13 cellular contexts compared by ENCODE assay signal in genomic region chr22:19810381-19811141, GRCh38. TPM values are rescaled to one million over a fixed set of nuclear protein-coding genes. Genes with fewer than 3 reads are reported as not detected.
DNase-seq lines count a peak whose midpoint lies in the region; ATAC-seq, FAIRE-seq and TF ChIP-seq lines count a peak whose summit lies in the region.
"Had no signal": no experiment of that assay in that cellular context is flagged by ENCODE, and none has a peak within 500 bp of the region (broad histone marks: within the 10 kb centered on the region; RNA-seq: fewer than 3 reads in every experiment).

No MANE protein-coding gene starts in this region.

- ATAC-seq in CD4-positive, alpha-beta T cell (ENCODE audit: poor library complexity), result peak; percentile 76
- ATAC-seq in GM18520 (IDR thresholded peaks at IDR 0.05; ENCODE audit: unreplicated experiment), result no peak
- ATAC-seq: pancreas had no signal

- no peaks in the 10 kb centered on the region for H3K9me3 ChIP-seq in CD4-positive, alpha-beta T cell (ENCODE audit: control insufficient read depth, low read length)
- H3K9me3 ChIP-seq: pancreas had no signal

- no peak overlapping the region for H3K4me3 Mint-ChIP-seq in CD4-positive, alpha-beta T cell
- H3K4me3 Mint-ChIP-seq in endothelial cell (ENCODE audit: unreplicated experiment), result no peak overlapping the region
- H3K4me3 Mint-ChIP-seq: IgD-negative memory B cell had no signal

- DNase-seq in CD4-positive, alpha-beta T cell, result peak in 3 of 10 experiments; percentile 7 to 32 (median 17)
- DNase-seq in HTR-8/SVneo (ENCODE audit: insufficient read length, low spot score) (peak; percentile 39), endothelial cell (ENCODE audit: low spot score) (peak; percentile 1), non-pigmented ciliary epithelial cell (ENCODE audit: low read depth) (peak; percentile 31), retina (no peak), HuH-7 (ENCODE audit: low spot score) (no peak)
- DNase-seq: effector CD8-positive, alpha-beta T cell; GDM1; NCI-H526 treated with DMSO at 0.1 percent for 48 hours had no signal

- H3K36me3 Mint-ChIP-seq in CD4-positive, alpha-beta T cell (ENCODE audit: low read depth), result peaks cover 7% of the 10 kb centered on the region
- H3K36me3 Mint-ChIP-seq in endothelial cell (ENCODE audit: low read depth, unreplicated experiment), result no peaks in the 10 kb centered on the region
- H3K36me3 Mint-ChIP-seq: IgD-negative memory B cell had no signal

- H3K9me3 Mint-ChIP-seq in CD4-positive, alpha-beta T cell, result no peaks in the 10 kb centered on the region
- H3K9me3 Mint-ChIP-seq in endothelial cell (ENCODE audit: unreplicated experiment), result no peaks in the 10 kb centered on the region
- H3K9me3 Mint-ChIP-seq: IgD-negative memory B cell had no signal

- CTCF ChIA-PET in CD4-positive, alpha-beta T cell (lab: Charles Lee), result no interaction called here

- H3K27me3 ChIP-seq in CD4-positive, alpha-beta T cell (ENCODE audit: control insufficient read depth, insufficient read depth, low read length), result no peaks in the 10 kb centered on the region
- H3K27me3 ChIP-seq: pancreas had no signal

- H3K27ac ChIP-seq in CD4-positive, alpha-beta T cell (ENCODE audit: low read depth, low read length), result no peak overlapping the region
- H3K27ac ChIP-seq: pancreas had no signal

- POLR2A ChIA-PET in CD4-positive, alpha-beta T cell (lab: Charles Lee), result no interaction called here

- no peaks in the 10 kb centered on the region for H3K27me3 Mint-ChIP-seq in CD4-positive, alpha-beta T cell
- peaks cover 7% of the 10 kb centered on the region for H3K27me3 Mint-ChIP-seq in endothelial cell (ENCODE audit: unreplicated experiment)
- H3K27me3 Mint-ChIP-seq: IgD-negative memory B cell had no signal

- intact Hi-C loops in CD4-positive, alpha-beta T cell (cut with DNase I, micrococcal nuclease), result no loop called here

- no peaks in the 10 kb centered on the region for H3K4me1 Mint-ChIP-seq in CD4-positive, alpha-beta T cell (ENCODE audit: low read depth)
- H3K4me1 Mint-ChIP-seq in endothelial cell (ENCODE audit: unreplicated experiment), result peaks cover 3% of the 10 kb centered on the region
- H3K4me1 Mint-ChIP-seq: IgD-negative memory B cell had no signal

- no peak overlapping the region for H3K27ac Mint-ChIP-seq in CD4-positive, alpha-beta T cell
- H3K27ac Mint-ChIP-seq in endothelial cell (ENCODE audit: unreplicated experiment), result no peak overlapping the region
- H3K27ac Mint-ChIP-seq: IgD-negative memory B cell had no signal

- no peak for FAIRE-seq in HTR-8/SVneo (lab: Jason Lieb, UNC)
- FAIRE-seq: pancreas had no signal

- TF ChIP-seq CTCF in CD4-positive, alpha-beta T cell (IDR thresholded peaks at IDR 0.05), result no peak
- no peak for TF ChIP-seq CTCF in endothelial cell (IDR thresholded peaks at IDR 0.05; ENCODE audit: unreplicated experiment)

RNA-seq across cellular contexts. Expression of gene GNB1L, which starts 44.1 kb away (rescaled TPM):
- total RNA-seq in CD4-positive, alpha-beta T cell, result 1 to 10 TPM; 3.0 to 6.5 TPM
- 3.7 TPM for total RNA-seq in endothelial cell (ENCODE audit: unreplicated experiment)

RNA-seq across cellular contexts. Expression of gene RTL10, which starts 44.1 kb away (rescaled TPM):
- 10 to 100 TPM; 24.7 TPM for total RNA-seq in CD4-positive, alpha-beta T cell
- 20.3 TPM for total RNA-seq in endothelial cell (ENCODE audit: unreplicated experiment)

RNA-seq across cellular contexts. Expression of gene TBX1, which starts 50.0 kb away (rescaled TPM):
- total RNA-seq in CD4-positive, alpha-beta T cell, result not detected
- total RNA-seq in endothelial cell (ENCODE audit: unreplicated experiment), result 0.56 TPM
- total RNA-seq: T-helper 1 cell treated with Interleukin-12 subunit alpha and Interleukin-12 subunit beta and Interleukin-4 antibody, amounts not matched to agents 30 ng/mL and 1 ng/mL, for 36 hours had no signal

Comparison
In these comparisons a context has a peak if more than half of its experiments do, and no peak if none do; other contexts are left out.
1. DNase-seq: peak in HTR-8/SVneo (single experiment), endothelial cell (single experiment) and non-pigmented ciliary epithelial cell (single experiment); none in retina (single experiment) and HuH-7 (single experiment).